Comparison of ENCODE assay signal across 2 cellular contexts in the genomic region with DNA sequence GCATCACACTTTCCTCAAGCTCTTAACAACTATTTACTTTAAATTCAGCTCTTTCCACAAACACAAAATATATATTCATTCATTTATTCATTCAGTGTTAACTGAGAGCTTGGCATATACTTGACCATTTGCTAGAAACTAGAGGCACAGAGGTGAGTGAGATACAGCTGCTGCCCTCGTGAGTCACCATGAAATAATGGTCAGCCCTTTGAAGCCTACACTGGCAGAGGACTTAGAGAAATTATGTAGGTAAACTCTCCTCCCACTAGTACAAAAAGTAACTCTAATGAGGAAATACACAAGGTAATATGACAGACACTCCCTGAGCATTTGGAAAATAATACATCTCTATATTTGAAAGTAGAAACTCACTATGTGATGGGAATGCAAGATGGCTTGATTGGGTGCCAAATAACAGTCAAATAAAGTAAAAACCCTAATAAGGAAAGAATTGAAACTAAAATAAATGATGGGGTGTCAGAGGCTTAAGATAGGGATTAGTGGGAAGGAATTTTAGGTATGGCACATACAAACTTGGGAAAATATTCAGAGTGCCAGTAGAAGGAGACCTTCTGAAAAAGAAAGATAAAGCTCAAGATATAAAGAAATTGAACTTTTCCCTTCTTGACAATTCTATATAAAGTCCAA.
TF ChIP-seq lines count a peak whose summit lies in the region.

No MANE protein-coding gene starts in this region.

TF ChIP-seq in SK-N-SH treated with all-trans-retinoic acid at 6 μM for 48 hours, 23 proteins besides CTCF, POLR2A, EP300 and RAD21 (continued from another document):
- TF ChIP-seq BACH2 (CRISPR knock-in tag; IDR thresholded peaks at IDR 0.05; ENCODE audit: borderline replicate concordance), result no peak
- TF ChIP-seq OSR1 (CRISPR knock-in tag; IDR thresholded peaks at IDR 0.05), result no peak
- no peak for TF ChIP-seq ZFP3 (CRISPR knock-in tag; IDR thresholded peaks at IDR 0.05)
- no peak for TF ChIP-seq ESRRG (CRISPR knock-in tag; IDR thresholded peaks at IDR 0.05)
- TF ChIP-seq, protein P1, sequence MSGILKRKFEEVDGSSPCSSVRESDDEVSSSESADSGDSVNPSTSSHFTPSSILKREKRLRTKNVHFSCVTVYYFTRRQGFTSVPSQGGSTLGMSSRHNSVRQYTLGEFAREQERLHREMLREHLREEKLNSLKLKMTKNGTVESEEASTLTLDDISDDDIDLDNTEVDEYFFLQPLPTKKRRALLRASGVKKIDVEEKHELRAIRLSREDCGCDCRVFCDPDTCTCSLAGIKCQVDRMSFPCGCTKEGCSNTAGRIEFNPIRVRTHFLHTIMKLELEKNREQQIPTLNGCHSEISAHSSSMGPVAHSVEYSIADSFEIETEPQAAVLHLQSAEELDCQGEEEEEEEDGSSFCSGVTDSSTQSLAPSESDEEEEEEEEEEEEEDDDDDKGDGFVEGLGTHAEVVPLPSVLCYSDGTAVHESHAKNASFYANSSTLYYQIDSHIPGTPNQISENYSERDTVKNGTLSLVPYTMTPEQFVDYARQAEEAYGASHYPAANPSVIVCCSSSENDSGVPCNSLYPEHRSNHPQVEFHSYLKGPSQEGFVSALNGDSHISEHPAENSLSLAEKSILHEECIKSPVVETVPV (CRISPR knock-in tag; IDR thresholded peaks at IDR 0.05), result no peak
- TF ChIP-seq TOX (CRISPR knock-in tag; IDR thresholded peaks at IDR 0.05; ENCODE audit: borderline replicate concordance), result no peak
- TF ChIP-seq, protein P2, sequence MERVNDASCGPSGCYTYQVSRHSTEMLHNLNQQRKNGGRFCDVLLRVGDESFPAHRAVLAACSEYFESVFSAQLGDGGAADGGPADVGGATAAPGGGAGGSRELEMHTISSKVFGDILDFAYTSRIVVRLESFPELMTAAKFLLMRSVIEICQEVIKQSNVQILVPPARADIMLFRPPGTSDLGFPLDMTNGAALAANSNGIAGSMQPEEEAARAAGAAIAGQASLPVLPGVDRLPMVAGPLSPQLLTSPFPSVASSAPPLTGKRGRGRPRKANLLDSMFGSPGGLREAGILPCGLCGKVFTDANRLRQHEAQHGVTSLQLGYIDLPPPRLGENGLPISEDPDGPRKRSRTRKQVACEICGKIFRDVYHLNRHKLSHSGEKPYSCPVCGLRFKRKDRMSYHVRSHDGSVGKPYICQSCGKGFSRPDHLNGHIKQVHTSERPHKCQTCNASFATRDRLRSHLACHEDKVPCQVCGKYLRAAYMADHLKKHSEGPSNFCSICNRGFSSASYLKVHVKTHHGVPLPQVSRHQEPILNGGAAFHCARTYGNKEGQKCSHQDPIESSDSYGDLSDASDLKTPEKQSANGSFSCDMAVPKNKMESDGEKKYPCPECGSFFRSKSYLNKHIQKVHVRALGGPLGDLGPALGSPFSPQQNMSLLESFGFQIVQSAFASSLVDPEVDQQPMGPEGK (CRISPR knock-in tag; IDR thresholded peaks at IDR 0.05; ENCODE audit: borderline replicate concordance), result no peak
- TF ChIP-seq POU6F1 (CRISPR knock-in tag; IDR thresholded peaks at IDR 0.05; ENCODE audit: borderline replicate concordance, low read depth), result no peak
- no peak for TF ChIP-seq ISL1 (CRISPR knock-in tag; IDR thresholded peaks at IDR 0.05)
- TF ChIP-seq ZNF565 (CRISPR knock-in tag; conservative IDR thresholded peaks at IDR 0.05; ENCODE audit: low read depth), result no peak
- TF ChIP-seq ZC3H10 (CRISPR knock-in tag; IDR thresholded peaks at IDR 0.05), result no peak
- TF ChIP-seq PPARA (CRISPR knock-in tag; IDR thresholded peaks at IDR 0.05; ENCODE audit: borderline replicate concordance), result no peak

TF ChIP-seq in SK-N-SH, 30 proteins besides CTCF, POLR2A, EP300 and RAD21 (continued from another document):
- no peak for TF ChIP-seq SMC3 (IDR thresholded peaks at IDR 0.05; ENCODE audit: low read depth, low read length)
